8 cellular contexts compared by ENCODE assay signal in the genomic region with DNA sequence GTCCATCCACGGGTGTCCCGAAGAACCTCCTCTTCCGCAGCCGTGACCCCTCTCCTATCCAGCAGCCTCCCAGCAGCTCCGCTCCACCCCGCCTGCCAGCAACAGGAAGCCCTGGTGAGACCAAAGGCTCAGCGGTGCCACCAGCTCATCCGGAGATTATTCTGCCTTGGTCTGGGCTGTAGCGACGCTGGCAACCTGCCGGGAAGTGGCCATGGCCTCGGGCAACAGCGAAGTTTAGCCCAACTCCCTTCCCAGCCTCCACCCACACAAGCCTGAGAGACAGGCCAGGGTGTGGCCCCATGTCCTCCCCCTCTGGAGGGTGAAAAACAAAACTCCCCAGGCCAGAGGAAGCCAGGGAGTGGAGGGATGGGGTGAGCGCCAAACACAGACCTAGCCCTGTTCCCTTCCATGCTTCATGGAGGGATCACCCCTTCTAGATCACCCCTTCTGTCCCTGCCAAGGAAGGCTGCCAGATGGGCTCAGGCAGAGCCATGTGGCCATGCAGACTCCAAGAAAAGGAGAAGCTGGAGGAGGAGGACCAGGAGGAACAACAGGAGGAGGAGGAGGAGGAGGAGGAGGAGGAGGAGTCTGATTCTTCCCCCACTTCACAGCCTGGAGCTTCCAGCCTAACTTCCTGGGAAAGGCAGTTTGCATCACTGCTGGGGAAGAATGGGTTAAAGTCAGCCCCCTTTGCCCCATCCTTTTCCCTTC. TPM values are rescaled to one million over a fixed set of nuclear protein-coding genes. Genes with fewer than 3 reads are reported as not detected.
DNase-seq lines count a peak whose midpoint lies in the region; ATAC-seq and TF ChIP-seq lines count a peak whose summit lies in the region.

No MANE protein-coding gene starts in this region.

- H3K27me3 Mint-ChIP-seq in T-helper 2 cell treated with Interferon-gamma antibody and Interleukin-4, amounts not matched to agents 5 μg/mL and 100 μg/mL, for 36 hours (ENCODE audit: low read depth): no peaks in the 10 kb centered on the region
- H3K27me3 Mint-ChIP-seq in MCF 10A (ENCODE audit: insufficient read depth, unreplicated experiment) (no peaks in the 10 kb centered on the region), endothelial cell (ENCODE audit: unreplicated experiment) (peaks cover 14% of the 10 kb centered on the region)

- BruUV-seq in MCF 10A (replicated peaks; lab: Mats Ljungman, UMichigan): no TSS peak

- peak overlapping the region; percentile 94 for H3K4me3 Mint-ChIP-seq in T-helper 2 cell treated with Interferon-gamma antibody and Interleukin-4, amounts not matched to agents 5 μg/mL and 100 μg/mL, for 36 hours
- H3K4me3 Mint-ChIP-seq in MCF 10A (ENCODE audit: unreplicated experiment) (peak overlapping the region; percentile 77), endothelial cell (ENCODE audit: unreplicated experiment) (no peak overlapping the region)

- no peaks in the 10 kb centered on the region; the same call in 1 of the 2 replicates for H3K9me3 ChIP-seq in AG04450 (ENCODE audit: control insufficient read depth, insufficient read depth, low read length)

- in situ Hi-C loops in GM18951 (cut with MboI; ENCODE audit: low sequenced_read_pairs, unreplicated experiment): no loop called here

- no peaks in the 10 kb centered on the region for H3K27me3 ChIP-seq in AG04450 (ENCODE audit: control insufficient read depth, insufficient read depth, low read length)

- peak overlapping the region; percentile 86 for H3K27ac Mint-ChIP-seq in T-helper 2 cell treated with Interferon-gamma antibody and Interleukin-4, amounts not matched to agents 5 μg/mL and 100 μg/mL, for 36 hours
- H3K27ac Mint-ChIP-seq in MCF 10A (ENCODE audit: low read depth, unreplicated experiment) (peak overlapping the region; percentile 61), endothelial cell (ENCODE audit: unreplicated experiment) (no peak overlapping the region)

- peak; percentile 42 for TF ChIP-seq POLR2A in GM18951 (IDR thresholded peaks at IDR 0.05; ENCODE audit: extremely low read depth, insufficient read depth, insufficient read length)

- intact Hi-C loops in MCF 10A (cut with micrococcal nuclease): no loop called here

- H3K9me3 Mint-ChIP-seq in T-helper 2 cell treated with Interferon-gamma antibody and Interleukin-4, amounts not matched to agents 5 μg/mL and 100 μg/mL, for 36 hours: no peaks in the 10 kb centered on the region
- no peaks in the 10 kb centered on the region for H3K9me3 Mint-ChIP-seq in MCF 10A (ENCODE audit: unreplicated experiment)
- H3K9me3 Mint-ChIP-seq in endothelial cell (ENCODE audit: unreplicated experiment): no peaks in the 10 kb centered on the region

- peaks cover 50% of the 10 kb centered on the region for H3K4me1 Mint-ChIP-seq in T-helper 2 cell treated with Interferon-gamma antibody and Interleukin-4, amounts not matched to agents 5 μg/mL and 100 μg/mL, for 36 hours (ENCODE audit: low read depth)
- H3K4me1 Mint-ChIP-seq in MCF 10A (ENCODE audit: insufficient read depth, unreplicated experiment) (peaks cover 25% of the 10 kb centered on the region), endothelial cell (ENCODE audit: unreplicated experiment) (peaks cover 19% of the 10 kb centered on the region)

- CTCF ChIA-PET in AG04450 (lab: Charles Lee) (interaction anchor here (0.5 kb wide), 1 partner anchor 62 kb away, joined by 3 read pairs; no protein-coding TSS in a partner anchor), MCF 10A (lab: Yijun Ruan, JAX) (interaction anchor here (0.5 to 1.8 kb wide), 3 partner anchors 10 to 58 kb away, joined by 3 to 5 read pairs (median 3); no protein-coding TSS in a partner anchor)

- no peak overlapping the region for H3K27ac ChIP-seq in AG04450 (ENCODE audit: low read depth, low read length)

- ATAC-seq in left lobe of liver (peak; percentile 45), HG02610 (IDR thresholded peaks at IDR 0.05; ENCODE audit: unreplicated experiment) (no peak)

- POLR2A ChIA-PET in AG04450 (lab: Yijun Ruan, JAX): interaction anchor here (0.6 to 2.2 kb wide), 2 partner anchors 15 to 40 kb away, joined by 3 to 4 read pairs; no protein-coding TSS in a partner anchor
- POLR2A ChIA-PET in MCF 10A (lab: Yijun Ruan, JAX): interaction anchor here (0.8 to 1.5 kb wide), 2 partner anchors 28 to 35 kb away, joined by 3 to 7 read pairs; no protein-coding TSS in a partner anchor

- DNase-seq in AG04450 (ENCODE audit: low read depth, low spot score): no peak
- peak; percentile 41 for DNase-seq in T-helper 2 cell treated with Interferon-gamma antibody and Interleukin-4, amounts not matched to agents 5 μg/mL and 100 μg/mL, for 36 hours (ENCODE audit: low spot score)
- peak; percentile 85 for DNase-seq in MCF 10A (ENCODE audit: unreplicated experiment)
- DNase-seq in left lobe of liver (ENCODE audit: low spot score): no peak
- DNase-seq in stimulated activated CD8-positive, alpha-beta memory T cell treated with anti-CD3 and anti-CD28 coated beads, Interleukin-4, amount 100 ng/mL, for 48 hours: peak; percentile 60
- no peak for DNase-seq in endothelial cell (ENCODE audit: low spot score)

- peaks cover 46% of the 10 kb centered on the region for H3K36me3 Mint-ChIP-seq in T-helper 2 cell treated with Interferon-gamma antibody and Interleukin-4, amounts not matched to agents 5 μg/mL and 100 μg/mL, for 36 hours (ENCODE audit: low read depth)
- H3K36me3 Mint-ChIP-seq in MCF 10A (ENCODE audit: insufficient read depth, unreplicated experiment) (peaks cover 33% of the 10 kb centered on the region), endothelial cell (ENCODE audit: low read depth, unreplicated experiment) (peaks cover 19% of the 10 kb centered on the region)

- peak overlapping the region; percentile 73 for H3K4me3 ChIP-seq in AG04450 (ENCODE audit: low read depth, low read length)

- no peak for TF ChIP-seq CTCF in AG04450 (IDR thresholded peaks at IDR 0.05; ENCODE audit: low read depth, low read length)
- no peak for TF ChIP-seq CTCF in MCF 10A (IDR thresholded peaks at IDR 0.05; ENCODE audit: unreplicated experiment)
- TF ChIP-seq CTCF in endothelial cell (IDR thresholded peaks at IDR 0.05; ENCODE audit: unreplicated experiment): no peak

RNA-seq across cellular contexts. Expression of gene CALHM2, which starts 0.9 kb away (rescaled TPM):
- polyA plus RNA-seq in AG04450 (2011; rRNA removed): 9.2 and 11.3 TPM in 2 replicates
- polyA minus RNA-seq in AG04450 (2011; rRNA and poly(A)+ RNA removed): 7.3 and 12.9 TPM in 2 replicates
- 4.2 TPM in 2 replicates for total RNA-seq in MCF 10A (2022)
- 3.6 TPM for total RNA-seq in left lobe of liver
- 1.9 TPM for total RNA-seq in endothelial cell (ENCODE audit: unreplicated experiment)

RNA-seq across cellular contexts. Expression of gene CALHM1, which starts 7.5 kb away (rescaled TPM):
- not detected in 2 replicates for polyA plus RNA-seq in AG04450 (2011; rRNA removed)
- not detected in 2 replicates for polyA minus RNA-seq in AG04450 (2011; rRNA and poly(A)+ RNA removed)
- total RNA-seq in MCF 10A (2022) (not detected in 2 replicates), left lobe of liver (not detected), endothelial cell (ENCODE audit: unreplicated experiment) (not detected)

RNA-seq across cellular contexts. Expression of gene CALHM3, which starts 27.8 kb away (rescaled TPM):
- polyA plus RNA-seq in AG04450 (2011; rRNA removed): not detected in 2 replicates
- polyA minus RNA-seq in AG04450 (2011; rRNA and poly(A)+ RNA removed): not detected in 2 replicates
- total RNA-seq in MCF 10A (2022): not detected in 2 replicates
- total RNA-seq in left lobe of liver: not detected
- not detected for total RNA-seq in endothelial cell (ENCODE audit: unreplicated experiment)

RNA-seq across cellular contexts. Expression of gene NEURL1, which starts 42.3 kb away (rescaled TPM):
- polyA plus RNA-seq in AG04450 (2011; rRNA removed): 0.67 and 0.82 TPM in 2 replicates
- 0.65 and 0.97 TPM in 2 replicates for polyA minus RNA-seq in AG04450 (2011; rRNA and poly(A)+ RNA removed)
- total RNA-seq in MCF 10A (2022) (0.20 TPM in 1 of 2 replicates, not detected in the other), left lobe of liver (1.7 TPM), endothelial cell (ENCODE audit: unreplicated experiment) (0.69 TPM)

RNA-seq across cellular contexts. Expression of gene PDCD11, which starts 54.8 kb away (rescaled TPM):
- polyA plus RNA-seq in AG04450 (2011; rRNA removed): 18.5 and 21.9 TPM in 2 replicates
- polyA minus RNA-seq in AG04450 (2011; rRNA and poly(A)+ RNA removed): 59.4 and 61.4 TPM in 2 replicates
- total RNA-seq in MCF 10A (2022) (73.2 and 81.7 TPM in 2 replicates), left lobe of liver (9.0 TPM), endothelial cell (ENCODE audit: unreplicated experiment) (43.7 TPM)

Comparison
In these comparisons a context has a peak if more than half of its experiments do, and no peak if none do; other contexts are left out.
1. DNase-seq: peak in T-helper 2 cell treated with Interferon-gamma antibody and Interleukin-4, amounts not matched to agents 5 μg/mL and 100 μg/mL, for 36 hours (single experiment), MCF 10A (single experiment) and stimulated activated CD8-positive, alpha-beta memory T cell treated with anti-CD3 and anti-CD28 coated beads, Interleukin-4, amount 100 ng/mL, for 48 hours (single experiment); none in AG04450 (single experiment), left lobe of liver (single experiment) and endothelial cell (single experiment).